In the genomic region with DNA sequence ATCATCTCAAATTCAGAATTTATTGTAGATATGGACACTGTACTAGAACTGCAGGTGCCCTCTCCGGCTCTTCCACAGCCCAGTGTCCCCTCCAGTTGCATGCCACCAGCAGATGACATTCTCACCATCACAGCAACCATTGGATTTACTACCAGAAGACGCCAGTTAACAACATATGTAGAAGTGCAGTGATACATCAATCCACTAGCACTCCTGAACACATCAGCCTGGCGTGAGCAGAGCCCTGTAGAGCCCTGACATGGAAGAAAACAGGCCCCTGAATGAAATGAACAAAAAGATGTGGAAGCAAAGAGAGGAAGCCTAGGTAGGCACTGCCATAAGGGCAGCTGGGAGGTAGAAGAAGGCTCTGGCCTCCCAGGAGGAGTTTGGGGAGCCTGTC, we compare ENCODE assay signal across 25 cellular contexts.
DNase-seq lines count a peak whose midpoint lies in the region; ATAC-seq, FAIRE-seq and TF ChIP-seq lines count a peak whose summit lies in the region.
"Had no signal": no experiment of that assay in that cellular context is flagged by ENCODE, and none has a peak within 500 bp of the region (broad histone marks: within the 10 kb centered on the region; RNA-seq: fewer than 3 reads in every experiment).

No MANE protein-coding gene starts in this region.

- no peak for TF ChIP-seq POLR2A in K562 (conservative IDR thresholded peaks at IDR 0.05)
- TF ChIP-seq POLR2A in erythroblast (IDR thresholded peaks at IDR 0.05; ENCODE audit: low read length), result no peak

- no peak overlapping the region for H2BK120ac ChIP-seq in trophoblast cell (ENCODE audit: insufficient read depth, low read length, poor library complexity)

- H3K23ac ChIP-seq in trophoblast cell (ENCODE audit: low read length), result no peak overlapping the region

- H2AFZ ChIP-seq in K562 (ENCODE audit: low read depth, low read length), result no peak overlapping the region
- H2AFZ ChIP-seq in trophoblast cell (ENCODE audit: insufficient read depth, low read length, poor library complexity), result no peak overlapping the region

- H3K79me1 ChIP-seq in trophoblast cell (ENCODE audit: low read length), result no peaks in the 10 kb centered on the region

- peaks cover 39 to 62% of the 10 kb centered on the region in 2 experiments for H3K27me3 ChIP-seq in K562 (ENCODE audit: control insufficient read depth in 2 of 2, insufficient read depth in 2 of 2, low read length in 2 of 2)
- no peaks in the 10 kb centered on the region for H3K27me3 ChIP-seq in trophoblast cell (ENCODE audit: insufficient read depth, low read length)
- H3K27me3 ChIP-seq in ascending aorta, result no peaks in the 10 kb centered on the region
- H3K27me3 ChIP-seq: BLaER1 treated with 17β-estradiol and CSF1 and Interleukin-3, amounts not matched to agents 10 nM and 100 nM had no signal

- H3K4me2 ChIP-seq in K562 (ENCODE audit: insufficient read depth, low read length) (no peak overlapping the region), trophoblast cell (ENCODE audit: low read length) (no peak overlapping the region)
- H3K4me2 ChIP-seq: BLaER1 treated with 17β-estradiol and CSF1 and Interleukin-3, amounts not matched to agents 10 nM and 100 nM had no signal

- ATAC-seq in K562, result no peak
- no peak for ATAC-seq in GM18867 (IDR thresholded peaks at IDR 0.05; ENCODE audit: unreplicated experiment)

- H3K79me2 ChIP-seq in K562 (ENCODE audit: control insufficient read depth, insufficient read depth, low read length) (no peaks in the 10 kb centered on the region), trophoblast cell (ENCODE audit: control insufficient read depth, insufficient read depth, low read length, poor library complexity) (no peaks in the 10 kb centered on the region)

- no peak for TF ChIP-seq RAD21 in K562 (CRISPR knock-in tag; conservative IDR thresholded peaks at IDR 0.05 in 1 of 2, IDR thresholded peaks at IDR 0.05 in 1 of 2)

- no peak overlapping the region for H4K12ac ChIP-seq in trophoblast cell (ENCODE audit: low read depth, low read length)

- no peak overlapping the region for H3K27ac ChIP-seq in HEK293 (ENCODE audit: extremely low read depth, low read depth, low read length)
- no peak overlapping the region for H3K27ac ChIP-seq in K562 (ENCODE audit: extremely low read depth, low read depth, low read length)
- no peak overlapping the region for H3K27ac ChIP-seq in trophoblast cell (ENCODE audit: low read depth, low read length)
- no peak overlapping the region for H3K27ac ChIP-seq in ascending aorta
- H3K27ac ChIP-seq: BLaER1 treated with 17β-estradiol and CSF1 and Interleukin-3, amounts not matched to agents 10 nM and 100 nM; C4-2B had no signal

- H3K4me3 ChIP-seq in HEK293 (ENCODE audit: low read depth, low read length) (no peak overlapping the region), K562 (no peak overlapping the region), trophoblast cell (ENCODE audit: low read depth, low read length) (no peak overlapping the region), ascending aorta (no peak overlapping the region)
- H3K4me3 ChIP-seq: BLaER1 treated with 17β-estradiol and CSF1 and Interleukin-3, amounts not matched to agents 10 nM and 100 nM; GM12878 had no signal

- peaks cover 6% of the 10 kb centered on the region for H4K20me1 ChIP-seq in K562 (replicated peaks; ENCODE audit: control insufficient read depth, insufficient read depth, low read length)
- H4K20me1 ChIP-seq: BLaER1 treated with 17β-estradiol and CSF1 and Interleukin-3, amounts not matched to agents 10 nM and 100 nM had no signal

- DNase-seq in K562 (ENCODE audit: extremely low read depth in 1 of 4, low spot score in 3 of 4) (no peak), trophoblast cell (no peak), ascending aorta (ENCODE audit: low spot score in 2 of 2) (no peak), erythroblast (lab: John Stamatoyannopoulos, UW) (no peak)
- DNase-seq: 8988T; ACHN; CD4-positive, alpha-beta memory T cell; CD8-positive, alpha-beta memory T cell; COR-L47; DMS 273 treated with DMSO at 0.1 percent for 48 hours; DMS153; DMS53; DMS79; DND-41; EL; GDM1 had no signal

- peak; percentile 42 for FAIRE-seq in K562 (lab: Jason Lieb, UNC)
- FAIRE-seq: A204.1, GM12878, GM12892, GM18507, GM19239 had no signal

- H3K36me3 ChIP-seq in HEK293 (ENCODE audit: control insufficient read depth in 2 of 2, insufficient read depth in 1 of 2, low read length in 2 of 2), result no peaks in the 10 kb centered on the region
- no peaks in the 10 kb centered on the region for H3K36me3 ChIP-seq in K562 (ENCODE audit: control insufficient read depth, insufficient read depth, low read length)
- H3K36me3 ChIP-seq in trophoblast cell (ENCODE audit: control insufficient read depth in 1 of 2, insufficient read depth in 2 of 2, low read length in 2 of 2), result no peaks in the 10 kb centered on the region
- H3K36me3 ChIP-seq in ascending aorta, result no peaks in the 10 kb centered on the region
- H3K36me3 ChIP-seq: BLaER1 treated with 17β-estradiol and CSF1 and Interleukin-3, amounts not matched to agents 10 nM and 100 nM had no signal

- TF ChIP-seq CTCF in HEK293 (tag by site-specific recombination; IDR thresholded peaks at IDR 0.05) (no peak), K562 (IDR thresholded peaks at IDR 0.05 in 2 of 3, conservative IDR thresholded peaks at IDR 0.05 in 1 of 3; ENCODE audit: insufficient read depth in 2 of 3, low read depth in 1 of 3, low read length in 3 of 3) (no peak), ascending aorta (IDR thresholded peaks at IDR 0.05) (no peak)

- no peak overlapping the region for H2BK12ac ChIP-seq in trophoblast cell (ENCODE audit: low read length)

- H3K9me3 ChIP-seq in HEK293 (ENCODE audit: control insufficient read depth, insufficient read depth, low read depth, low read length) (no peaks in the 10 kb centered on the region), K562 (replicated peaks; ENCODE audit: control insufficient read depth, insufficient read depth, low read depth, low read length) (no peaks in the 10 kb centered on the region), trophoblast cell (ENCODE audit: insufficient read depth, low read depth, low read length) (no peaks in the 10 kb centered on the region), ascending aorta (no peaks in the 10 kb centered on the region)
- H3K9me3 ChIP-seq: BLaER1 treated with 17β-estradiol and CSF1 and Interleukin-3, amounts not matched to agents 10 nM and 100 nM had no signal

- in situ Hi-C loops in K562 (cut with MboI), result no loop called here

- H3K4ac ChIP-seq in trophoblast cell (ENCODE audit: low read depth, low read length), result no peak overlapping the region

- H2BK5ac ChIP-seq in trophoblast cell (ENCODE audit: low read depth, low read length, poor library complexity), result no peak overlapping the region

- H3K9me1 ChIP-seq in K562 (ENCODE audit: control insufficient read depth, insufficient read depth, low read length), result no peaks in the 10 kb centered on the region

- intact Hi-C loops in K562 (cut with micrococcal nuclease) (no loop called here), ascending aorta (cut with DNase I) (no loop called here)

- no peak overlapping the region for H3K14ac ChIP-seq in trophoblast cell (ENCODE audit: low read length)

- H4K8ac ChIP-seq in trophoblast cell (ENCODE audit: low read depth, low read length), result no peak overlapping the region

- CTCF ChIA-PET in HEK293 (lab: Yijun Ruan, JAX), result interaction anchor here (0.6 kb wide), 2 partner anchors 174 to 393 kb away, joined by 3 read pairs; no protein-coding TSS in a partner anchor
- CTCF ChIA-PET in K562 (lab: Yijun Ruan, JAX; ENCODE audit: low intra/inter-chr PET ratio), result no interaction called here

- no peak overlapping the region for H2AK5ac ChIP-seq in trophoblast cell (ENCODE audit: low read length)

- no TSS peak for BruUV-seq in K562 (replicated peaks; lab: Mats Ljungman, UMichigan)

- POLR2A ChIA-PET in HEK293 (lab: Yijun Ruan, JAX) (no interaction called here), K562 (lab: Yijun Ruan, JAX) (interaction anchor here (0.8 kb wide), 1 partner anchor 13 kb away, joined by 3 read pairs; no protein-coding TSS in a partner anchor)

- 0% methylated on average over 3 of the region's 3 CpGs for WGBS in K562 (ENCODE audit: insufficient coverage, low coverage, missing lambda C conversion rate)
- no CpG with 5 or more reads among the region's 3 CpGs for WGBS in trophoblast cell (ENCODE audit: extremely low coverage, insufficient coverage, insufficient read length)

- no peak overlapping the region for H3K18ac ChIP-seq in trophoblast cell (ENCODE audit: low read length)

- TF ChIP-seq EP300 in K562 (IDR thresholded peaks at IDR 0.05; ENCODE audit: low read length), result no peak

- H4K91ac ChIP-seq in trophoblast cell (ENCODE audit: low read depth, low read length), result peak overlapping the region; percentile 25

- no peaks in the 10 kb centered on the region for H3K4me1 ChIP-seq in HEK293 (ENCODE audit: control insufficient read depth, insufficient read depth, low read length)
- no peaks in the 10 kb centered on the region; a peak in 1 of 5 replicates for H3K4me1 ChIP-seq in K562 (replicated peaks in 1 of 2; ENCODE audit: control insufficient read depth in 2 of 2, insufficient read depth in 2 of 2, low read length in 2 of 2)
- H3K4me1 ChIP-seq in trophoblast cell (ENCODE audit: control insufficient read depth in 1 of 2, insufficient read depth in 2 of 2, low read length in 2 of 2), result no peaks in the 10 kb centered on the region
- peaks cover 6 to 16% of the 10 kb centered on the region in 2 donors for H3K4me1 ChIP-seq in ascending aorta

- H3K9ac ChIP-seq in K562 (ENCODE audit: insufficient read depth in 1 of 2, low read depth in 2 of 2, low read length in 2 of 2), result no peak overlapping the region
- H3K9ac ChIP-seq in trophoblast cell (ENCODE audit: low read length), result no peak overlapping the region
- H3K9ac ChIP-seq: BLaER1 treated with 17β-estradiol and CSF1 and Interleukin-3, amounts not matched to agents 10 nM and 100 nM had no signal

TF ChIP-seq in HEK293, 187 proteins besides CTCF, POLR2A, EP300 and RAD21 (continues in another document):
- no peak for TF ChIP-seq ZNF302 (tag by site-specific recombination; IDR thresholded peaks at IDR 0.05; ENCODE audit: low read depth)

TF ChIP-seq in K562, 482 proteins besides CTCF, POLR2A, EP300 and RAD21 (continues in another document):
- TF ChIP-seq SPI1 (IDR thresholded peaks at IDR 0.05; ENCODE audit: borderline replicate concordance, low read depth, low read length) (no peak), CBX3 (IDR thresholded peaks at IDR 0.05; ENCODE audit: borderline replicate concordance in 1 of 2, low read length in 2 of 2) (no peak)
- TF ChIP-seq, protein P1, sequence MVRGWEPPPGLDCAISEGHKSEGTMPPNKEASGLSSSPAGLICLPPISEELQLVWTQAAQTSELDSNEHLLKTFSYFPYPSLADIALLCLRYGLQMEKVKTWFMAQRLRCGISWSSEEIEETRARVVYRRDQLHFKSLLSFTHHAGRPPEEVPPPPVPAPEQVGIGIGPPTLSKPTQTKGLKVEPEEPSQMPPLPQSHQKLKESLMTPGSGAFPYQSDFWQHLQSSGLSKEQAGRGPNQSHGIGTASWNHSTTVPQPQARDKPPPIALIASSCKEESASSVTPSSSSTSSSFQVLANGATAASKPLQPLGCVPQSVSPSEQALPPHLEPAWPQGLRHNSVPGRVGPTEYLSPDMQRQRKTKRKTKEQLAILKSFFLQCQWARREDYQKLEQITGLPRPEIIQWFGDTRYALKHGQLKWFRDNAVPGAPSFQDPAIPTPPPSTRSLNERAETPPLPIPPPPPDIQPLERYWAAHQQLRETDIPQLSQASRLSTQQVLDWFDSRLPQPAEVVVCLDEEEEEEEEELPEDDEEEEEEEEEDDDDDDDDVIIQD (CRISPR knock-in tag; IDR thresholded peaks at IDR 0.05), result no peak
